17 cellular contexts compared by ENCODE assay signal in genomic region chrX:2963992-2964794, GRCh38. TPM values are rescaled to one million over a fixed set of nuclear protein-coding genes. Genes with fewer than 3 reads are reported as not detected.
DNase-seq lines count a peak whose midpoint lies in the region; ATAC-seq, FAIRE-seq and TF ChIP-seq lines count a peak whose summit lies in the region.
"Not testable (repeated sequence)": the region's sequence is repeated elsewhere in the genome, so short reads cannot be mapped to it uniquely, and the experiment has no call there.
"Had no signal": no experiment of that assay in that cellular context is flagged by ENCODE, and none has a peak within 500 bp of the region (broad histone marks: within the 10 kb centered on the region; RNA-seq: fewer than 3 reads in every experiment).

No MANE protein-coding gene starts in this region.

- intact Hi-C loops in left ventricle myocardium inferior (cut with micrococcal nuclease); right lobe of liver (cut with DNase I); pancreas (cut with DNase I): not testable (repeated sequence)

- H3K4me2 ChIP-seq in astrocyte (ENCODE audit: low read length) = peak overlapping the region; percentile 82

- TF ChIP-seq CTCF in astrocyte (IDR thresholded peaks at IDR 0.05; ENCODE audit: insufficient read depth, low read depth, low read length); endodermal cell (conservative IDR thresholded peaks at IDR 0.05); left ventricle myocardium inferior (IDR thresholded peaks at IDR 0.05; ENCODE audit: borderline replicate concordance); right lobe of liver (IDR thresholded peaks at IDR 0.05); pancreas (IDR thresholded peaks at IDR 0.05): not testable (repeated sequence)

- DNase-seq in A172 (ENCODE audit: low spot score) (peak; percentile 34), ELR (ENCODE audit: low read depth) (peak; percentile 59), LoVo (ENCODE audit: low spot score) (peak; percentile 27), astrocyte (ENCODE audit: low read depth) (peak; percentile 52), endodermal cell (peak; percentile 73), right lobe of liver (peak in 1 of 3 donors; percentile 46), pancreas (peak in 4 of 6 donors; percentile 7 to 47 (median 34))
- not testable (repeated sequence) for DNase-seq in left ventricle myocardium inferior

- H3K36me3 ChIP-seq in astrocyte (ENCODE audit: insufficient read depth, low read length); left ventricle myocardium inferior; right lobe of liver; pancreas: not testable (repeated sequence)
- peaks cover 13% of the 10 kb centered on the region for H3K36me3 ChIP-seq in endodermal cell (ENCODE audit: control insufficient read depth, insufficient read depth, low read length)

- H3K9ac ChIP-seq in astrocyte (ENCODE audit: low read length) (peak overlapping the region; percentile 82), endodermal cell (ENCODE audit: extremely low read depth, low read length, poor library complexity, severe bottlenecking) (peak overlapping the region; percentile 94)

- not testable (repeated sequence) for H3K4me3 ChIP-seq in astrocyte (ENCODE audit: insufficient read depth, low read depth, low read length); left ventricle myocardium inferior
- H3K4me3 ChIP-seq in endodermal cell (ENCODE audit: low read length) (peak overlapping the region; percentile 90), right lobe of liver (peak overlapping the region; percentile 18 to 56 (median 56)), pancreas (peak overlapping the region in 3 of 4 donors; percentile 4 to 35 (median 31))

- peak; percentile 31 for TF ChIP-seq POLR2A in right lobe of liver (IDR thresholded peaks at IDR 0.05)

- H3K4me3 Mint-ChIP-seq in astrocyte (ENCODE audit: unreplicated experiment) (peak overlapping the region; percentile 54), endodermal cell (peak overlapping the region; percentile 91)

- WGBS in endodermal cell (ENCODE audit: insufficient coverage in 1 of 2, insufficient read length in 1 of 2), 2 experiments = 13 to 32% methylated on average over 3 to 12 of the region's 16 CpGs
- 22% methylated on average over 11 of the region's 16 CpGs for WGBS in right lobe of liver (ENCODE audit: insufficient coverage, low coverage, low lambda C conversion rate, missing lambda C conversion rate)
- WGBS in pancreas, 2 donors = 16 to 20% methylated on average over 14 to 15 of the region's 16 CpGs

- not testable (repeated sequence) for H3K36me3 Mint-ChIP-seq in astrocyte (ENCODE audit: low read depth, unreplicated experiment)
- H3K36me3 Mint-ChIP-seq in endodermal cell (ENCODE audit: low read depth) = peaks cover 15% of the 10 kb centered on the region

- FAIRE-seq in astrocyte (lab: Jason Lieb, UNC) = peak; percentile 96
- FAIRE-seq in pancreas (lab: Jason Lieb, UNC) = peak; percentile 64

- H3K4me1 ChIP-seq in astrocyte (ENCODE audit: insufficient read depth, low read length) (peaks cover 16% of the 10 kb centered on the region), right lobe of liver (peaks cover 0 to 24% (median 6%) of the 10 kb centered on the region in 4 donors), pancreas (peaks cover 0 to 22% (median 11%) of the 10 kb centered on the region in 3 donors)
- H3K4me1 ChIP-seq in endodermal cell (ENCODE audit: control insufficient read depth, insufficient read depth, low read length); left ventricle myocardium inferior: not testable (repeated sequence)

- not testable (repeated sequence) for H3K4me1 Mint-ChIP-seq in astrocyte (ENCODE audit: low read depth, unreplicated experiment)
- peaks cover 47% of the 10 kb centered on the region for H3K4me1 Mint-ChIP-seq in endodermal cell

- H4K20me1 ChIP-seq in astrocyte (ENCODE audit: insufficient read depth, low read length) = not testable (repeated sequence)

- H3K9me3 ChIP-seq in astrocyte (ENCODE audit: insufficient read depth, low read depth, low read length); endodermal cell (ENCODE audit: control insufficient read depth, low read length); left ventricle myocardium inferior (replicated peaks); right lobe of liver; pancreas: not testable (repeated sequence)

- H3K9me3 Mint-ChIP-seq in astrocyte (ENCODE audit: unreplicated experiment); endodermal cell: not testable (repeated sequence)

- H3K27ac ChIP-seq in astrocyte (ENCODE audit: low read depth, low read length) (peak overlapping the region; percentile 95), endodermal cell (ENCODE audit: low read depth, low read length) (peak overlapping the region; percentile 56), left ventricle myocardium inferior (replicated peaks) (peak overlapping the region; percentile 38), right lobe of liver (peak overlapping the region; percentile 43 to 89 (median 72)), pancreas (peak overlapping the region; percentile 69 to 89 (median 80))

- not testable (repeated sequence) for H3K27me3 Mint-ChIP-seq in astrocyte (ENCODE audit: low read depth, unreplicated experiment); endodermal cell (ENCODE audit: insufficient read depth)

- H3K79me2 ChIP-seq in astrocyte (ENCODE audit: insufficient read depth, low read length) = not testable (repeated sequence)

- peak overlapping the region; percentile 80 for H2AFZ ChIP-seq in astrocyte (ENCODE audit: low read depth, low read length)

- ATAC-seq in right lobe of liver = peak; percentile 88 to 93 (median 91)
- peak; percentile 78 to 85 (median 84) for ATAC-seq in pancreas

- H3K27me3 ChIP-seq in astrocyte (ENCODE audit: insufficient read depth, low read length); endodermal cell (ENCODE audit: control insufficient read depth, insufficient read depth, low read length, poor library complexity, severe bottlenecking); left ventricle myocardium inferior (ENCODE audit: low read depth); right lobe of liver; pancreas: not testable (repeated sequence)

- H3K27ac Mint-ChIP-seq in astrocyte (ENCODE audit: unreplicated experiment) (peak overlapping the region; percentile 97), endodermal cell (peak overlapping the region; percentile 100)

RNA-seq across cellular contexts. Expression of gene ARSD, which starts 35.1 kb away (rescaled TPM):
- total RNA-seq in A172 (2014; rRNA removed; shearing (Covaris generic)) = 17.7 and 32.0 TPM in 2 replicates
- total RNA-seq in astrocyte (7.3 and 9.2 TPM in 2 replicates), endodermal cell (10 to 100 TPM in 1 of 2 donors, 1 to 10 TPM in 1; 4.9 to 15.7 TPM), left ventricle myocardium inferior (9.3 TPM), right lobe of liver (10 to 100 TPM; 26.2 to 76.0 (median 34.2) TPM), pancreas (10 to 100 TPM; 29.8 to 67.0 (median 52.2) TPM)
- polyA plus RNA-seq in endodermal cell (2013, experiment 1 of 2) = 4.9 TPM
- polyA plus RNA-seq in endodermal cell (2013, experiment 2 of 2) = 5.1 TPM
- polyA plus RNA-seq in pancreas = 10 to 100 TPM; 17.8 to 35.7 TPM
- total RNA-seq: G401 had no signal

RNA-seq across cellular contexts. Expression of gene ARSH, which starts 42.2 kb away (rescaled TPM):
- not detected in 2 replicates for total RNA-seq in A172 (2014; rRNA removed; shearing (Covaris generic))
- total RNA-seq in astrocyte (not detected in 2 replicates), endodermal cell (not detected), left ventricle myocardium inferior (not detected), right lobe of liver (not detected), pancreas (under 1 TPM in 2 of 6 donors, not detected in 4; 0.06 to 0.15 TPM)
- not detected for polyA plus RNA-seq in endodermal cell (2013, experiment 1 of 2)
- polyA plus RNA-seq in endodermal cell (2013, experiment 2 of 2) = not detected
- under 1 TPM; 0.05 to 0.11 TPM for polyA plus RNA-seq in pancreas
- total RNA-seq: activated naive CD8-positive, alpha-beta T cell treated with anti-CD3 and anti-CD28 coated beads, Interleukin-2, amount 10 ng/mL, durations not matched to agents 7 days and 5 days; activated T-helper 1 cell treated with anti-CD3 and anti-CD28 coated beads, Interleukin-12 subunit alpha, Interleukin-12 subunit beta, Interleukin-2, Interleukin-4 antibody, amounts not matched to agents 30 ng/mL and 10 ng/mL and 1 ng/mL, durations not matched to agents 14 hours and 24 hours and 36 hours; CD4-positive, alpha-beta T cell; esophagus muscularis mucosa; G401; GM12878; Right ventricle myocardium inferior; upper lobe of left lung had no signal
- polyA plus RNA-seq: IgD-negative memory B cell had no signal

Comparison
In these comparisons a context has a peak if more than half of its experiments do, and no peak if none do; other contexts are left out.
1. H3K27ac ChIP-seq: peak in every context shown above with its lines; median percentile 95 in astrocyte; 80 in pancreas; 72 in right lobe of liver; 56 in endodermal cell; 38 in left ventricle myocardium inferior.